ENCODE assay signal across 1 cellular context in genomic region chr17:3846739-3847670, GRCh38.
TF ChIP-seq lines count a peak whose summit lies in the region.

No MANE protein-coding gene starts in this region.

TF ChIP-seq in endothelial cell of umbilical vein, 7 proteins besides CTCF, POLR2A, EP300 and RAD21:
- TF ChIP-seq JUN (IDR thresholded peaks at IDR 0.05; ENCODE audit: borderline replicate concordance, insufficient read depth, insufficient read length, low read depth), result no peak
- no peak for TF ChIP-seq GATA2 (IDR thresholded peaks at IDR 0.05; ENCODE audit: insufficient read depth, insufficient read length, low read depth, low read length)
- no peak for TF ChIP-seq MYC (IDR thresholded peaks at IDR 0.05; ENCODE audit: low read depth, low read length)
- no peak for TF ChIP-seq POLR2AphosphoS5 (IDR thresholded peaks at IDR 0.05; ENCODE audit: insufficient read depth, low read depth, low read length)
- no peak for TF ChIP-seq EZH2 (IDR thresholded peaks at IDR 0.05; ENCODE audit: borderline replicate concordance, low read depth, low read length, severe bottlenecking)
- TF ChIP-seq FOS (IDR thresholded peaks at IDR 0.05; ENCODE audit: borderline replicate concordance, insufficient read depth, low read length), result no peak
- TF ChIP-seq, protein P1, sequence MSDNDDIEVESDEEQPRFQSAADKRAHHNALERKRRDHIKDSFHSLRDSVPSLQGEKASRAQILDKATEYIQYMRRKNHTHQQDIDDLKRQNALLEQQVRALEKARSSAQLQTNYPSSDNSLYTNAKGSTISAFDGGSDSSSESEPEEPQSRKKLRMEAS (IDR thresholded peaks at IDR 0.05; ENCODE audit: insufficient read depth, insufficient read length), result no peak
TF ChIP-seq in endothelial cell of umbilical vein: peak in this region for 0.
